ENCODE assay signal across 8 cellular contexts in genomic region chr1:21290546-21290944, GRCh38. TPM values are rescaled to one million over a fixed set of nuclear protein-coding genes. Genes with fewer than 3 reads are reported as not detected.
DNase-seq lines count a peak whose midpoint lies in the region; ATAC-seq, FAIRE-seq and TF ChIP-seq lines count a peak whose summit lies in the region.

No MANE protein-coding gene starts in this region.

- H3K27ac Mint-ChIP-seq in activated CD4-positive, alpha-beta memory T cell treated with anti-CD3 and anti-CD28 coated beads for 36 hours = peak overlapping the region; percentile 99

- DNase-seq in heart right ventricle = no peak
- no peak for DNase-seq in Right ventricle myocardium superior
- no peak for DNase-seq in activated CD4-positive, alpha-beta memory T cell treated with anti-CD3 and anti-CD28 coated beads for 36 hours
- DNase-seq in suprapubic skin (ENCODE audit: low spot score in 2 of 2) = no peak
- no peak for DNase-seq in H54 (ENCODE audit: insufficient read length, low spot score)

- no peak for TF ChIP-seq POLR2A in suprapubic skin (IDR thresholded peaks at IDR 0.05)
- no peak for TF ChIP-seq POLR2A in H54 (IDR thresholded peaks at IDR 0.05; ENCODE audit: low read depth, low read length)

- H3K4me3 Mint-ChIP-seq in activated CD4-positive, alpha-beta memory T cell treated with anti-CD3 and anti-CD28 coated beads for 36 hours = peak overlapping the region; percentile 89

- ATAC-seq in heart right ventricle (peak in 1 of 8 donors; percentile 7), Right ventricle myocardium superior (ENCODE audit: poor library complexity) (no peak), HG03097 (IDR thresholded peaks at IDR 0.05; ENCODE audit: low FRiP score, unreplicated experiment) (no peak), GM21528 (IDR thresholded peaks at IDR 0.05; ENCODE audit: low FRiP score, unreplicated experiment) (no peak)

- H3K36me3 ChIP-seq in heart right ventricle (peaks cover 0 to 17% (median 0%) of the 10 kb centered on the region in 9 donors), suprapubic skin (no peaks in the 10 kb centered on the region)

- intact Hi-C loops in heart right ventricle (cut with DNase I) = loop anchor here in 2 of 10 donors (5.0 kb wide), 2 partner anchors 42 to 47 kb away; no protein-coding TSS in a partner anchor
- intact Hi-C loops in Right ventricle myocardium superior (cut with DNase I) = no loop called here
- intact Hi-C loops in activated CD4-positive, alpha-beta memory T cell treated with anti-CD3 and anti-CD28 coated beads for 36 hours (cut with micrococcal nuclease) = loop anchor here (5.0 to 10.0 kb wide), 3 partner anchors 628 to 757 kb away; partner anchors contain the start of gene DDOST

- CTCF ChIA-PET in activated CD4-positive, alpha-beta memory T cell treated with anti-CD3 and anti-CD28 coated beads for 36 hours (lab: Charles Lee) = interaction anchor here (1.3 to 20.3 kb wide), 4 partner anchors 20 to 78 kb away, joined by 3 to 261 read pairs (median 11); no protein-coding TSS in a partner anchor

- H3K9me3 Mint-ChIP-seq in activated CD4-positive, alpha-beta memory T cell treated with anti-CD3 and anti-CD28 coated beads for 36 hours = no peaks in the 10 kb centered on the region

- FAIRE-seq in H54 (lab: Jason Lieb, UNC) = no peak

- POLR2A ChIA-PET in activated CD4-positive, alpha-beta memory T cell treated with anti-CD3 and anti-CD28 coated beads for 36 hours (lab: Charles Lee) = interaction anchor here (0.8 kb wide), 1 partner anchor 55 kb away, joined by 3 read pairs; no protein-coding TSS in a partner anchor

- no peak for TF ChIP-seq EP300 in suprapubic skin (IDR thresholded peaks at IDR 0.05)

- peaks cover 22% of the 10 kb centered on the region for H3K36me3 Mint-ChIP-seq in activated CD4-positive, alpha-beta memory T cell treated with anti-CD3 and anti-CD28 coated beads for 36 hours

- H3K4me3 ChIP-seq in heart right ventricle = peak overlapping the region; percentile 38 to 92 (median 75)
- peak overlapping the region; percentile 76 for H3K4me3 ChIP-seq in iPS-11a (ENCODE audit: low read depth, low read length)
- peak overlapping the region; percentile 78 for H3K4me3 ChIP-seq in suprapubic skin

- H3K4me1 Mint-ChIP-seq in activated CD4-positive, alpha-beta memory T cell treated with anti-CD3 and anti-CD28 coated beads for 36 hours (ENCODE audit: low read depth) = peaks cover 57% of the 10 kb centered on the region

- H3K27me3 Mint-ChIP-seq in activated CD4-positive, alpha-beta memory T cell treated with anti-CD3 and anti-CD28 coated beads for 36 hours = no peaks in the 10 kb centered on the region

- H3K27me3 ChIP-seq in heart right ventricle = no peaks in the 10 kb centered on the region
- no peaks in the 10 kb centered on the region for H3K27me3 ChIP-seq in suprapubic skin

- H3K4me1 ChIP-seq in heart right ventricle (peaks cover 7 to 76% (median 49%) of the 10 kb centered on the region in 9 donors), suprapubic skin (peaks cover 62% of the 10 kb centered on the region)

- 8 to 15% methylated on average over 9 of the region's 9 CpGs for WGBS in heart right ventricle, 2 donors
- WGBS in suprapubic skin = 5% methylated on average over 9 of the region's 9 CpGs

- TF ChIP-seq CTCF in heart right ventricle (IDR thresholded peaks at IDR 0.05) (no peak), suprapubic skin (IDR thresholded peaks at IDR 0.05) (no peak)

- H3K27ac ChIP-seq in heart right ventricle (peak overlapping the region; percentile 66 to 94 (median 90)), suprapubic skin (peak overlapping the region; percentile 73)

- H3K9me3 ChIP-seq in heart right ventricle (no peaks in the 10 kb centered on the region), suprapubic skin (no peaks in the 10 kb centered on the region)

RNA-seq across cellular contexts. Expression of gene ECE1, which starts 0.3 kb away (rescaled TPM):
- 10 to 100 TPM; 30.6 to 81.8 (median 53.1) TPM for total RNA-seq in heart right ventricle
- polyA plus RNA-seq in heart right ventricle = 10 to 100 TPM; 41.4 to 44.7 TPM
- total RNA-seq in Right ventricle myocardium superior = 45.3 TPM
- 100 to 1,000 TPM; 137 to 144 TPM for total RNA-seq in activated CD4-positive, alpha-beta memory T cell treated with anti-CD3 and anti-CD28 coated beads for 36 hours
- 10 to 100 TPM; 40.8 to 64.2 (median 55.3) TPM for total RNA-seq in suprapubic skin
